Comparison of ENCODE assay signal across 20 cellular contexts in genomic region chr10:118911361-118911760, GRCh38.
DNase-seq lines count a peak whose midpoint lies in the region; ATAC-seq, FAIRE-seq and TF ChIP-seq lines count a peak whose summit lies in the region.
"Had no signal": no experiment of that assay in that cellular context is flagged by ENCODE, and none has a peak within 500 bp of the region (broad histone marks: within the 10 kb centered on the region; RNA-seq: fewer than 3 reads in every experiment).

No MANE protein-coding gene starts in this region.

- H3K79me2 ChIP-seq in K562 (ENCODE audit: control insufficient read depth, insufficient read depth, low read length) (no peaks in the 10 kb centered on the region), mesendoderm (ENCODE audit: control insufficient read depth, insufficient read depth, low read length) (no peaks in the 10 kb centered on the region)

- no peaks in the 10 kb centered on the region for H3K9me1 ChIP-seq in K562 (ENCODE audit: control insufficient read depth, insufficient read depth, low read length)

- H2BK12ac ChIP-seq in neuronal stem cell (ENCODE audit: low read length) = no peak overlapping the region

- no peak overlapping the region for H3K14ac ChIP-seq in neuronal stem cell (ENCODE audit: low read length)

- H4K5ac ChIP-seq in mesendoderm (ENCODE audit: low read length) = peak overlapping the region; percentile 71

- H2BK5ac ChIP-seq in mesendoderm (ENCODE audit: low read length) (no peak overlapping the region), neuronal stem cell (ENCODE audit: low read length) (no peak overlapping the region)

- no peak overlapping the region for H3K56ac ChIP-seq in mesendoderm (ENCODE audit: low read length)

- H3K4ac ChIP-seq in mesendoderm (ENCODE audit: low read depth, low read length) = no peak overlapping the region
- no peak overlapping the region for H3K4ac ChIP-seq in neuronal stem cell (ENCODE audit: low read length)

- H3K4me1 ChIP-seq in K562 (replicated peaks in 1 of 2; ENCODE audit: control insufficient read depth in 2 of 2, insufficient read depth in 2 of 2, low read length in 2 of 2) (peaks cover 0 to 5% of the 10 kb centered on the region in 2 experiments; a peak in 2 of 5 replicates), mesendoderm (ENCODE audit: control insufficient read depth, low read depth, low read length) (peaks cover 2% of the 10 kb centered on the region), neuronal stem cell (ENCODE audit: control insufficient read depth in 2 of 2, insufficient read depth in 1 of 2, low read depth in 1 of 2, low read length in 2 of 2) (peaks cover 0 to 3% of the 10 kb centered on the region in 2 donors)
- H3K4me1 ChIP-seq: foreskin keratinocyte had no signal

- H3K4me2 ChIP-seq in K562 (ENCODE audit: insufficient read depth, low read length) (no peak overlapping the region), mesendoderm (ENCODE audit: low read length) (no peak overlapping the region), neuronal stem cell (ENCODE audit: insufficient read depth, low read length, poor library complexity, severe bottlenecking) (no peak overlapping the region)
- H3K4me2 ChIP-seq: BLaER1 had no signal

- H3K18ac ChIP-seq in mesendoderm (ENCODE audit: low read length) (no peak overlapping the region), neuronal stem cell (ENCODE audit: low read length) (no peak overlapping the region)

- no peak for TF ChIP-seq POLR2A in K562 (conservative IDR thresholded peaks at IDR 0.05)

- H3K9ac ChIP-seq in K562 (ENCODE audit: insufficient read depth in 1 of 2, low read depth in 2 of 2, low read length in 2 of 2) (no peak overlapping the region), mesendoderm (ENCODE audit: low read length) (no peak overlapping the region), neuronal stem cell (ENCODE audit: low read depth, low read length, poor library complexity) (no peak overlapping the region)
- H3K9ac ChIP-seq: BLaER1 had no signal

- H2BK15ac ChIP-seq in mesendoderm (replicated peaks; ENCODE audit: low read depth) (no peak overlapping the region), neuronal stem cell (ENCODE audit: low read length) (no peak overlapping the region)

- H2BK120ac ChIP-seq in mesendoderm (ENCODE audit: low read depth, low read length) (no peak overlapping the region), neuronal stem cell (ENCODE audit: low read depth, low read length) (no peak overlapping the region)

- H2AFZ ChIP-seq in K562 (ENCODE audit: low read depth, low read length) (no peak overlapping the region), neuronal stem cell (ENCODE audit: low read length) (no peak overlapping the region)

- TF ChIP-seq CTCF in K562 (IDR thresholded peaks at IDR 0.05 in 2 of 3, conservative IDR thresholded peaks at IDR 0.05 in 1 of 3; ENCODE audit: insufficient read depth in 2 of 3, low read depth in 1 of 3, low read length in 3 of 3) (no peak), GM13976 (IDR thresholded peaks at IDR 0.05; ENCODE audit: borderline replicate concordance, control extremely low read depth, extremely low read depth, insufficient read depth, missing control alignments) (no peak)

- no peak overlapping the region for H4K91ac ChIP-seq in neuronal stem cell (ENCODE audit: low read depth, low read length, poor library complexity)

- no peak for TF ChIP-seq RAD21 in K562 (CRISPR knock-in tag; conservative IDR thresholded peaks at IDR 0.05 in 1 of 2, IDR thresholded peaks at IDR 0.05 in 1 of 2)

- BruUV-seq in K562 (replicated peaks; lab: Mats Ljungman, UMichigan) = no TSS peak

- H3K9me3 ChIP-seq in K562 (replicated peaks; ENCODE audit: control insufficient read depth, insufficient read depth, low read depth, low read length) (no peaks in the 10 kb centered on the region), neuronal stem cell (replicated peaks in 1 of 2; ENCODE audit: control insufficient read depth in 2 of 2, insufficient read depth in 1 of 2, low read depth in 1 of 2, low read length in 2 of 2) (no peaks in the 10 kb centered on the region)
- H3K9me3 ChIP-seq: BLaER1, right atrium auricular region had no signal

- POLR2A ChIA-PET in K562 (lab: Yijun Ruan, JAX) = no interaction called here

- 3% methylated on average over 3 of the region's 5 CpGs for WGBS in K562 (ENCODE audit: insufficient coverage, low coverage, missing lambda C conversion rate)
- WGBS in mesendoderm (ENCODE audit: extremely low coverage, insufficient coverage, low lambda C conversion rate) = no CpG with 5 or more reads among the region's 5 CpGs
- no CpG with 5 or more reads among the region's 5 CpGs for WGBS in neuronal stem cell (ENCODE audit: extremely low coverage in 2 of 2, insufficient read length in 2 of 2, insufficient replicate concordance in 1 of 2), 2 donors

- no peak for TF ChIP-seq EP300 in K562 (IDR thresholded peaks at IDR 0.05; ENCODE audit: low read length)

- ATAC-seq in K562 (no peak), GM19397 (IDR thresholded peaks at IDR 0.05; ENCODE audit: unreplicated experiment) (no peak), GM19023 (IDR thresholded peaks at IDR 0.05; ENCODE audit: unreplicated experiment) (no peak)
- ATAC-seq: foreskin keratinocyte; stimulated activated memory B cell treated with anti-CD40 and anti-IgM and Interleukin-4, amounts not matched to agents 10 μg/mL and 1 μg/mL and 100 μg/mL, for 72 hours had no signal

- H3K36me3 ChIP-seq in K562 (ENCODE audit: control insufficient read depth, insufficient read depth, low read length) = no peaks in the 10 kb centered on the region
- no peaks in the 10 kb centered on the region for H3K36me3 ChIP-seq in mesendoderm (ENCODE audit: control insufficient read depth, insufficient read depth, low read length)
- no peaks in the 10 kb centered on the region for H3K36me3 ChIP-seq in neuronal stem cell (replicated peaks in 1 of 2; ENCODE audit: control insufficient read depth in 2 of 2, insufficient read depth in 2 of 2, low read length in 2 of 2)
- H3K36me3 ChIP-seq: BLaER1, right atrium auricular region had no signal

- H4K8ac ChIP-seq in mesendoderm (ENCODE audit: low read depth, low read length) = no peak overlapping the region
- no peak overlapping the region for H4K8ac ChIP-seq in neuronal stem cell (ENCODE audit: low read depth, low read length)

- no peaks in the 10 kb centered on the region for H4K20me1 ChIP-seq in K562 (replicated peaks; ENCODE audit: control insufficient read depth, insufficient read depth, low read length)
- H4K20me1 ChIP-seq: BLaER1 had no signal

- H2AK5ac ChIP-seq in mesendoderm (ENCODE audit: low read length) (no peak overlapping the region), neuronal stem cell (ENCODE audit: low read depth, low read length) (no peak overlapping the region)

- no peak overlapping the region for H3K23ac ChIP-seq in mesendoderm (ENCODE audit: low read length)
- no peak overlapping the region for H3K23ac ChIP-seq in neuronal stem cell (ENCODE audit: low read depth, low read length, poor library complexity)

- H3K4me3 ChIP-seq in K562 = no peak overlapping the region
- no peak overlapping the region for H3K4me3 ChIP-seq in mesendoderm (ENCODE audit: low read length)
- no peak overlapping the region for H3K4me3 ChIP-seq in neuronal stem cell (ENCODE audit: low read length in 2 of 2)
- H3K4me3 ChIP-seq: BLaER1, right atrium auricular region had no signal

- H3K79me1 ChIP-seq in mesendoderm (ENCODE audit: low read length) (no peaks in the 10 kb centered on the region), neuronal stem cell (ENCODE audit: low read depth, low read length) (no peaks in the 10 kb centered on the region)

- in situ Hi-C loops in K562 (cut with MboI) = no loop called here
- in situ Hi-C loops in GM13976 (cut with MboI; ENCODE audit: low sequenced_read_pairs, unreplicated experiment) = no loop called here

- intact Hi-C loops in K562 (cut with micrococcal nuclease) = no loop called here

- H3K27ac ChIP-seq in K562 (ENCODE audit: extremely low read depth, low read depth, low read length) = no peak overlapping the region
- H3K27ac ChIP-seq in mesendoderm (ENCODE audit: low read depth, low read length) = no peak overlapping the region
- no peak overlapping the region for H3K27ac ChIP-seq in neuronal stem cell (replicated peaks; ENCODE audit: low read length)
- H3K27ac ChIP-seq: BLaER1, foreskin keratinocyte had no signal

- peaks cover 0 to 24% of the 10 kb centered on the region in 2 experiments; a peak in 2 of 5 replicates for H3K27me3 ChIP-seq in K562 (ENCODE audit: control insufficient read depth in 2 of 2, insufficient read depth in 2 of 2, low read length in 2 of 2)
- no peaks in the 10 kb centered on the region for H3K27me3 ChIP-seq in mesendoderm (ENCODE audit: insufficient read depth, low read length, poor library complexity)
- H3K27me3 ChIP-seq in neuronal stem cell (ENCODE audit: control insufficient read depth in 3 of 3, insufficient read depth in 3 of 3, low read depth in 1 of 3, low read length in 3 of 3) = no peaks in the 10 kb centered on the region
- H3K27me3 ChIP-seq: BLaER1, right atrium auricular region had no signal

- FAIRE-seq in K562 (lab: Jason Lieb, UNC) = no peak
- FAIRE-seq: G401.6, keratinocyte had no signal

- DNase-seq in AG08396 (ENCODE audit: low spot score) (peak; percentile 45), HT-29 (ENCODE audit: low spot score) (peak; percentile 21), K562 (ENCODE audit: extremely low read depth in 1 of 4, low spot score in 3 of 4) (no peak), mesendoderm (peak; percentile 74), neuronal stem cell (ENCODE audit: low spot score) (no peak), GM13976 (ENCODE audit: low spot score) (no peak)
- DNase-seq: activated T-cell treated with anti-CD3 and anti-CD28 coated beads for 4 hours; amniotic stem cell; foreskin keratinocyte; HCEC 1CT; NCI-H1048; stimulated activated CD4-positive, alpha-beta T cell treated with anti-CD3 and anti-CD28 coated beads, Interleukin-4, amount 100 ng/mL, for 4 hours; T-helper 1 cell had no signal

- CTCF ChIA-PET in K562 (lab: Yijun Ruan, JAX; ENCODE audit: low intra/inter-chr PET ratio) = no interaction called here

TF ChIP-seq in K562, 482 proteins besides CTCF, POLR2A, EP300 and RAD21 (continues in another document):
- TF ChIP-seq, protein P1, sequence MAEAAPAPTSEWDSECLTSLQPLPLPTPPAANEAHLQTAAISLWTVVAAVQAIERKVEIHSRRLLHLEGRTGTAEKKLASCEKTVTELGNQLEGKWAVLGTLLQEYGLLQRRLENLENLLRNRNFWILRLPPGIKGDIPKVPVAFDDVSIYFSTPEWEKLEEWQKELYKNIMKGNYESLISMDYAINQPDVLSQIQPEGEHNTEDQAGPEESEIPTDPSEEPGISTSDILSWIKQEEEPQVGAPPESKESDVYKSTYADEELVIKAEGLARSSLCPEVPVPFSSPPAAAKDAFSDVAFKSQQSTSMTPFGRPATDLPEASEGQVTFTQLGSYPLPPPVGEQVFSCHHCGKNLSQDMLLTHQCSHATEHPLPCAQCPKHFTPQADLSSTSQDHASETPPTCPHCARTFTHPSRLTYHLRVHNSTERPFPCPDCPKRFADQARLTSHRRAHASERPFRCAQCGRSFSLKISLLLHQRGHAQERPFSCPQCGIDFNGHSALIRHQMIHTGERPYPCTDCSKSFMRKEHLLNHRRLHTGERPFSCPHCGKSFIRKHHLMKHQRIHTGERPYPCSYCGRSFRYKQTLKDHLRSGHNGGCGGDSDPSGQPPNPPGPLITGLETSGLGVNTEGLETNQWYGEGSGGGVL (CRISPR knock-in tag; IDR thresholded peaks at IDR 0.05) = no peak
- TF ChIP-seq SNRNP70 (optimal IDR thresholded peaks at IDR 0.05; ENCODE audit: low read depth, low read length) (no peak), NFRKB (IDR thresholded peaks at IDR 0.05; ENCODE audit: low read depth) (no peak)

Comparison
In these comparisons a context has a peak if more than half of its experiments do, and no peak if none do; other contexts are left out.
1. DNase-seq: peak in AG08396 (single experiment), HT-29 (single experiment) and mesendoderm (single experiment); none in K562 (0 of 4), neuronal stem cell (single experiment) and GM13976 (single experiment).